ENCODE assay signal across 11 cellular contexts in genomic region chr12:91986084-91986483, GRCh38.
A peak's percentile ranks its signal among the peaks of the same experiment; 100 is the strongest.
DNase-seq lines count a peak whose midpoint lies in the region; ATAC-seq and TF ChIP-seq lines count a peak whose summit lies in the region.
"Had no signal": no experiment of that assay in that cellular context is flagged by ENCODE, and none has a peak within 500 bp of the region (broad histone marks: within the 10 kb centered on the region; RNA-seq: fewer than 3 reads in every experiment).

No MANE protein-coding gene starts in this region.

- H3K27me3 Mint-ChIP-seq in CD8-positive, alpha-beta T cell (ENCODE audit: low read depth): no peaks in the 10 kb centered on the region
- no peaks in the 10 kb centered on the region for H3K27me3 Mint-ChIP-seq in MCF 10A (ENCODE audit: insufficient read depth, unreplicated experiment)
- H3K27me3 Mint-ChIP-seq in nephron (ENCODE audit: low read depth): no peaks in the 10 kb centered on the region
- peaks cover 3% of the 10 kb centered on the region; the same call in 1 of the 2 replicates for H3K27me3 Mint-ChIP-seq in H9 (ENCODE audit: low read depth)

- peaks cover 29% of the 10 kb centered on the region for H3K4me1 ChIP-seq in CD8-positive, alpha-beta T cell (ENCODE audit: insufficient read depth, low read length)
- H3K4me1 ChIP-seq in H9 (ENCODE audit: insufficient read depth, low read length): no peaks in the 10 kb centered on the region

- no peak overlapping the region for H4K5ac ChIP-seq in H9 (ENCODE audit: insufficient read length, low read depth, low read length)

- no peaks in the 10 kb centered on the region for H3K79me1 ChIP-seq in H9 (ENCODE audit: insufficient read depth, low read depth, low read length, poor library complexity, severe bottlenecking)

- H3K36me3 Mint-ChIP-seq in CD8-positive, alpha-beta T cell: no peaks in the 10 kb centered on the region
- H3K36me3 Mint-ChIP-seq in MCF 10A (ENCODE audit: insufficient read depth, unreplicated experiment): no peaks in the 10 kb centered on the region
- no peaks in the 10 kb centered on the region for H3K36me3 Mint-ChIP-seq in nephron (ENCODE audit: low read depth)
- no peaks in the 10 kb centered on the region for H3K36me3 Mint-ChIP-seq in H9 (ENCODE audit: insufficient read depth in 1 of 3, low read depth in 3 of 3)

- no peak overlapping the region for H3K27ac ChIP-seq in CD8-positive, alpha-beta T cell (ENCODE audit: low read depth, low read length)
- no peak overlapping the region for H3K27ac ChIP-seq in H9 (ENCODE audit: insufficient read length, low read depth, low read length)
- H3K27ac ChIP-seq: BLaER1 had no signal

- no peak overlapping the region for H3K18ac ChIP-seq in H9 (ENCODE audit: insufficient read length, low read depth, low read length)

- no TSS peak for BruUV-seq in MCF 10A (replicated peaks; lab: Mats Ljungman, UMichigan)

- H3K4me2 ChIP-seq in H9 (ENCODE audit: insufficient read depth, insufficient read length, low read length): no peak overlapping the region
- H3K4me2 ChIP-seq: BLaER1 had no signal

- no peak overlapping the region for H2BK20ac ChIP-seq in H9 (ENCODE audit: low read depth, low read length, poor library complexity, severe bottlenecking)

- H3K9me3 ChIP-seq in CD8-positive, alpha-beta T cell (ENCODE audit: low read length): no peaks in the 10 kb centered on the region
- no peaks in the 10 kb centered on the region for H3K9me3 ChIP-seq in H9 (ENCODE audit: control insufficient read depth, low read depth, low read length)
- H3K9me3 ChIP-seq: BLaER1 had no signal

- H3K4ac ChIP-seq in H9 (ENCODE audit: low read depth, low read length): no peak overlapping the region

- H3K4me3 ChIP-seq in CD8-positive, alpha-beta T cell (ENCODE audit: low read depth, low read length): no peak overlapping the region
- H3K4me3 ChIP-seq: BLaER1 had no signal

- no peak for ATAC-seq in CD8-positive, alpha-beta T cell
- no peak for ATAC-seq in esophagus mucosa

- POLR2A ChIA-PET in CD8-positive, alpha-beta T cell (lab: Charles Lee): interaction anchor here (1.1 to 2.0 kb wide), 4 partner anchors 11 to 175 kb away, joined by 3 to 8 read pairs (median 4); partner anchors contain the start of gene BTG1
- POLR2A ChIA-PET in MCF 10A (lab: Yijun Ruan, JAX): interaction anchor here (0.6 kb wide), 1 partner anchor 42 kb away, joined by 3 read pairs; no protein-coding TSS in a partner anchor

- no peak overlapping the region for H3K23ac ChIP-seq in H9 (ENCODE audit: insufficient read length, low read depth, low read length)

- no peak overlapping the region for H2BK5ac ChIP-seq in H9 (ENCODE audit: insufficient read length, low read length)

- CTCF ChIA-PET in CD8-positive, alpha-beta T cell (lab: Charles Lee): interaction anchor here (1.7 to 2.7 kb wide), 4 partner anchors 148 to 584 kb away, joined by 4 to 11 read pairs (median 6); no protein-coding TSS in a partner anchor
- CTCF ChIA-PET in MCF 10A (lab: Yijun Ruan, JAX): interaction anchor here (0.6 to 1.5 kb wide), 7 partner anchors 26 to 988 kb away, joined by 3 to 6 read pairs (median 3); no protein-coding TSS in a partner anchor

- no peaks in the 10 kb centered on the region for H3K36me3 ChIP-seq in CD8-positive, alpha-beta T cell (ENCODE audit: insufficient read depth, low read length)
- H3K36me3 ChIP-seq: BLaER1 had no signal

- peak overlapping the region; percentile 13 for H3K27ac Mint-ChIP-seq in CD8-positive, alpha-beta T cell
- no peak overlapping the region for H3K27ac Mint-ChIP-seq in MCF 10A (ENCODE audit: low read depth, unreplicated experiment)
- H3K27ac Mint-ChIP-seq in nephron: peak overlapping the region; percentile 48 to 89 (median 72)
- H3K27ac Mint-ChIP-seq in H9: no peak overlapping the region; a peak in 1 of 7 replicates

- H2BK12ac ChIP-seq in H9 (ENCODE audit: insufficient read length, low read depth, low read length): no peak overlapping the region

- H2AK5ac ChIP-seq in H9 (ENCODE audit: insufficient read length, low read length): no peak overlapping the region

- no peaks in the 10 kb centered on the region for H3K27me3 ChIP-seq in CD8-positive, alpha-beta T cell (ENCODE audit: insufficient read depth, low read length)
- H3K27me3 ChIP-seq in H9 (ENCODE audit: insufficient read depth, low read length): no peaks in the 10 kb centered on the region
- H3K27me3 ChIP-seq: BLaER1 had no signal

- H2BK120ac ChIP-seq in H9 (ENCODE audit: low read depth, low read length, poor library complexity, severe bottlenecking): no peak overlapping the region

- H4K20me1 ChIP-seq in H9 (ENCODE audit: control insufficient read depth, insufficient read depth, insufficient read length): no peaks in the 10 kb centered on the region
- H4K20me1 ChIP-seq: BLaER1 had no signal

- H2BK15ac ChIP-seq in H9 (ENCODE audit: low read depth, low read length): no peak overlapping the region

- no peak overlapping the region for H4K91ac ChIP-seq in H9 (ENCODE audit: insufficient read length, low read depth, low read length)

- no peaks in the 10 kb centered on the region for H3K23me2 ChIP-seq in H9 (ENCODE audit: insufficient read length, low read depth, low read length, poor library complexity, severe bottlenecking)

- WGBS in H9 (ENCODE audit: extremely low coverage, insufficient read length, low lambda C conversion rate): no CpG with 5 or more reads among the region's 2 CpGs

- TF ChIP-seq CTCF in CD8-positive, alpha-beta T cell (IDR thresholded peaks at IDR 0.05): no peak
- TF ChIP-seq CTCF in MCF 10A (IDR thresholded peaks at IDR 0.05; ENCODE audit: unreplicated experiment) (no peak), nephron (IDR thresholded peaks at IDR 0.05; ENCODE audit: unreplicated experiment in 3 of 3) (no peak), H9 (conservative IDR thresholded peaks at IDR 0.05) (no peak)

- no peaks in the 10 kb centered on the region for H3K79me2 ChIP-seq in H9 (ENCODE audit: insufficient read depth, low read length)

- H4K8ac ChIP-seq in H9 (replicated peaks; ENCODE audit: insufficient read length, low read depth, low read length): no peak overlapping the region

- no peak overlapping the region for H3T11ph ChIP-seq in H9 (ENCODE audit: low read length)

- H3K56ac ChIP-seq in H9 (ENCODE audit: insufficient read length, low read depth, low read length): no peak overlapping the region

- H3K4me3 Mint-ChIP-seq in CD8-positive, alpha-beta T cell: no peak overlapping the region
- H3K4me3 Mint-ChIP-seq in MCF 10A (ENCODE audit: unreplicated experiment): no peak overlapping the region
- H3K4me3 Mint-ChIP-seq in nephron: no peak overlapping the region
- no peak overlapping the region for H3K4me3 Mint-ChIP-seq in H9

- H3K14ac ChIP-seq in H9 (ENCODE audit: insufficient read depth, low read length): no peak overlapping the region

- no peak overlapping the region for H3K9ac ChIP-seq in H9 (ENCODE audit: extremely low read depth, insufficient read length, low read length)
- H3K9ac ChIP-seq: BLaER1 had no signal

- DNase-seq in CD8-positive, alpha-beta T cell: no peak
- DNase-seq in LHCN-M2 (ENCODE audit: low read depth) (peak; percentile 59), MCF 10A (ENCODE audit: unreplicated experiment) (peak; percentile 3), NCI-H2227 (lab: John Stamatoyannopoulos, UW; ENCODE audit: unreplicated experiment) (no peak), H9 (no peak)
- DNase-seq in activated T-cell treated with anti-CD3 and anti-CD28 coated beads, Interleukin-2, amount 50 U/mL, for 48 hours: no peak
- DNase-seq: NCI-H2081 treated with DMSO at 0.1 percent for 48 hours; stimulated activated CD8-positive, alpha-beta memory T cell treated with anti-CD3 and anti-CD28 coated beads, Interleukin-4, amount 100 ng/mL, for 48 hours had no signal

- intact Hi-C loops in CD8-positive, alpha-beta T cell (cut with DNase I, micrococcal nuclease): loop anchor here (5.0 kb wide), 3 partner anchors 46 to 604 kb away; no protein-coding TSS in a partner anchor
- intact Hi-C loops in MCF 10A (cut with micrococcal nuclease): no loop called here

- peaks cover 63% of the 10 kb centered on the region for H3K4me1 Mint-ChIP-seq in CD8-positive, alpha-beta T cell (ENCODE audit: low read depth)
- H3K4me1 Mint-ChIP-seq in MCF 10A (ENCODE audit: insufficient read depth, unreplicated experiment) (peaks cover 11% of the 10 kb centered on the region), nephron (peaks cover 52% of the 10 kb centered on the region), H9 (peaks cover 28 to 36% of the 10 kb centered on the region in 2 experiments)

- H3K9me3 Mint-ChIP-seq in CD8-positive, alpha-beta T cell: no peaks in the 10 kb centered on the region
- no peaks in the 10 kb centered on the region for H3K9me3 Mint-ChIP-seq in MCF 10A (ENCODE audit: unreplicated experiment)
- H3K9me3 Mint-ChIP-seq in nephron: no peaks in the 10 kb centered on the region
- H3K9me3 Mint-ChIP-seq in H9: no peaks in the 10 kb centered on the region

- no peak overlapping the region for H2AFZ ChIP-seq in H9 (ENCODE audit: low read length)

Comparison
In these comparisons a context has a peak if more than half of its experiments do, and no peak if none do; other contexts are left out.
1. DNase-seq: peak in LHCN-M2 (single experiment) and MCF 10A (single experiment); none in CD8-positive, alpha-beta T cell (0 of 7), NCI-H2227 (single experiment), activated T-cell treated with anti-CD3 and anti-CD28 coated beads, Interleukin-2, amount 50 U/mL, for 48 hours (0 of 2) and H9 (single experiment).
2. H3K27ac Mint-ChIP-seq: peak in CD8-positive, alpha-beta T cell (single experiment) and nephron (3 of 3); none in MCF 10A (single experiment) and H9 (0 of 3).